ENCODE assay signal across 21 cellular contexts in genomic region chrX:101416691-101417090, GRCh38. TPM values are rescaled to one million over a fixed set of nuclear protein-coding genes. Genes with fewer than 3 reads are reported as not detected.
DNase-seq lines count a peak whose midpoint lies in the region; ATAC-seq and TF ChIP-seq lines count a peak whose summit lies in the region.
"Had no signal": no experiment of that assay in that cellular context is flagged by ENCODE, and none has a peak within 500 bp of the region (broad histone marks: within the 10 kb centered on the region; RNA-seq: fewer than 3 reads in every experiment).

No MANE protein-coding gene starts in this region.

- H3K4me3 Mint-ChIP-seq in stimulated activated naive CD8-positive, alpha-beta T cell treated with anti-CD3 and anti-CD28 coated beads, Interleukin-15, Interleukin-2, amounts not matched to agents 100 ng/mL and 50 ng/mL, for 24 hours = no peak overlapping the region
- H3K4me3 Mint-ChIP-seq in chondrocyte (ENCODE audit: unreplicated experiment) = no peak overlapping the region
- peak overlapping the region in 9 of 10 donors; percentile 6 to 95 (median 82) for H3K4me3 Mint-ChIP-seq in naive thymus-derived CD8-positive, alpha-beta T cell

- WGBS in body of pancreas, 2 donors = 93 to 100% methylated on average over 2 to 7 of the region's 7 CpGs

- peak overlapping the region; percentile 99 for H3K27ac Mint-ChIP-seq in stimulated activated naive CD8-positive, alpha-beta T cell treated with anti-CD3 and anti-CD28 coated beads, Interleukin-15, Interleukin-2, amounts not matched to agents 100 ng/mL and 50 ng/mL, for 24 hours
- H3K27ac Mint-ChIP-seq in chondrocyte (ENCODE audit: unreplicated experiment) = peak overlapping the region; percentile 22
- peak overlapping the region; percentile 49 to 99 (median 94) for H3K27ac Mint-ChIP-seq in naive thymus-derived CD8-positive, alpha-beta T cell

- no peak overlapping the region for H3K27ac ChIP-seq in body of pancreas
- H3K27ac ChIP-seq: RWPE1, VCaP had no signal

- H3K9me3 ChIP-seq in body of pancreas = no peaks in the 10 kb centered on the region
- H3K9me3 ChIP-seq: esophagus squamous epithelium, heart left ventricle, MG63, neutrophil had no signal

- H3K27me3 Mint-ChIP-seq in stimulated activated naive CD8-positive, alpha-beta T cell treated with anti-CD3 and anti-CD28 coated beads, Interleukin-15, Interleukin-2, amounts not matched to agents 100 ng/mL and 50 ng/mL, for 24 hours = no peaks in the 10 kb centered on the region
- no peaks in the 10 kb centered on the region for H3K27me3 Mint-ChIP-seq in chondrocyte (ENCODE audit: low read depth)
- H3K27me3 Mint-ChIP-seq in naive thymus-derived CD8-positive, alpha-beta T cell = no peaks in the 10 kb centered on the region

- intact Hi-C loops in body of pancreas (cut with DNase I) = no loop called here

- no peaks in the 10 kb centered on the region for H3K9me3 Mint-ChIP-seq in stimulated activated naive CD8-positive, alpha-beta T cell treated with anti-CD3 and anti-CD28 coated beads, Interleukin-15, Interleukin-2, amounts not matched to agents 100 ng/mL and 50 ng/mL, for 24 hours
- H3K9me3 Mint-ChIP-seq in chondrocyte (ENCODE audit: low read depth) = no peaks in the 10 kb centered on the region
- no peaks in the 10 kb centered on the region for H3K9me3 Mint-ChIP-seq in naive thymus-derived CD8-positive, alpha-beta T cell

- H3K4me1 Mint-ChIP-seq in stimulated activated naive CD8-positive, alpha-beta T cell treated with anti-CD3 and anti-CD28 coated beads, Interleukin-15, Interleukin-2, amounts not matched to agents 100 ng/mL and 50 ng/mL, for 24 hours (ENCODE audit: low read depth) = peaks cover 62% of the 10 kb centered on the region
- peaks cover 27% of the 10 kb centered on the region for H3K4me1 Mint-ChIP-seq in chondrocyte (ENCODE audit: low read depth)
- H3K4me1 Mint-ChIP-seq in naive thymus-derived CD8-positive, alpha-beta T cell = peaks cover 16 to 58% (median 55%) of the 10 kb centered on the region in 4 donors

- no peak for DNase-seq in stimulated activated naive CD8-positive, alpha-beta T cell treated with anti-CD3 and anti-CD28 coated beads, Interleukin-15, Interleukin-2, amounts not matched to agents 100 U/mL and 50 U/mL, for 24 hours
- DNase-seq in chondrocyte (ENCODE audit: low spot score) (no peak), body of pancreas (no peak), SHP77 (lab: John Stamatoyannopoulos, UW) (no peak), D341Med (ENCODE audit: low spot score) (no peak)
- no peak for DNase-seq in naive thymus-derived CD8-positive, alpha-beta T cell
- DNase-seq: activated naive CD4-positive, alpha-beta T cell treated with Interleukin-2 at 50 U/mL for 16 hours; COR-L47; esophagus squamous epithelium; heart left ventricle; islet precursor cell; MG63; NCI-H146; SW 1271 had no signal

- no peaks in the 10 kb centered on the region for H3K27me3 ChIP-seq in body of pancreas
- H3K27me3 ChIP-seq: esophagus squamous epithelium, MG63, neutrophil had no signal

- no peak for TF ChIP-seq CTCF in chondrocyte (IDR thresholded peaks at IDR 0.05)
- TF ChIP-seq CTCF in body of pancreas (IDR thresholded peaks at IDR 0.05) = no peak

- ATAC-seq in stimulated activated naive CD8-positive, alpha-beta T cell treated with anti-CD3 and anti-CD28 coated beads, Interleukin-15, Interleukin-2, amounts not matched to agents 100 U/mL and 50 U/mL, for 24 hours = no peak
- ATAC-seq in naive thymus-derived CD8-positive, alpha-beta T cell = no peak
- ATAC-seq in body of pancreas (no peak), HG03135 (IDR thresholded peaks at IDR 0.05; ENCODE audit: unreplicated experiment) (no peak)
- ATAC-seq: heart left ventricle, right cardiac atrium had no signal

- TF ChIP-seq POLR2A in body of pancreas (IDR thresholded peaks at IDR 0.05) = no peak

- peaks cover 25% of the 10 kb centered on the region for H3K4me1 ChIP-seq in body of pancreas

- POLR2A ChIA-PET in naive thymus-derived CD8-positive, alpha-beta T cell (lab: Charles Lee) = interaction anchor here (1.2 to 3.5 kb wide), 3 partner anchors 26 to 515 kb away, joined by 3 to 17 read pairs (median 8); partner anchors contain the start of genes RPL36A and ZMAT1

- H3K36me3 Mint-ChIP-seq in stimulated activated naive CD8-positive, alpha-beta T cell treated with anti-CD3 and anti-CD28 coated beads, Interleukin-15, Interleukin-2, amounts not matched to agents 100 ng/mL and 50 ng/mL, for 24 hours (ENCODE audit: low read depth) = peaks cover 14% of the 10 kb centered on the region
- peaks cover 2% of the 10 kb centered on the region for H3K36me3 Mint-ChIP-seq in chondrocyte (ENCODE audit: low read depth)
- H3K36me3 Mint-ChIP-seq in naive thymus-derived CD8-positive, alpha-beta T cell = peaks cover 0 to 23% (median 0%) of the 10 kb centered on the region in 3 donors

- H3K4me3 ChIP-seq in body of pancreas = no peak overlapping the region
- H3K4me3 ChIP-seq: esophagus squamous epithelium, lung, MG63 had no signal

- no peaks in the 10 kb centered on the region for H3K36me3 ChIP-seq in body of pancreas (replicated peaks in 1 of 2; ENCODE audit: insufficient read depth in 1 of 2, low read depth in 2 of 2)

RNA-seq across cellular contexts. Expression of gene HNRNPH2, which starts 8.7 kb away (rescaled TPM):
- total RNA-seq in chondrocyte (52.4 to 64.2 TPM (median 52.9 TPM) in 3 replicates), body of pancreas (10 to 100 TPM; 24.1 to 25.7 TPM)
- total RNA-seq in naive thymus-derived CD8-positive, alpha-beta T cell = 10 to 100 TPM; 47.7 to 49.4 TPM
- polyA plus RNA-seq in naive thymus-derived CD8-positive, alpha-beta T cell = 10 to 100 TPM; 75.2 to 99.6 (median 86.0) TPM

RNA-seq across cellular contexts. Expression of gene GLA, which starts 9.0 kb away (rescaled TPM):
- total RNA-seq in chondrocyte (24.6 to 33.7 TPM (median 28.1 TPM) in 3 replicates), body of pancreas (1 to 10 TPM; 6.2 to 7.6 TPM)
- total RNA-seq in naive thymus-derived CD8-positive, alpha-beta T cell = 10 to 100 TPM; 16.9 to 17.9 TPM
- polyA plus RNA-seq in naive thymus-derived CD8-positive, alpha-beta T cell = 10 to 100 TPM; 12.0 to 13.4 (median 13.0) TPM

RNA-seq across cellular contexts. Expression of gene RPL36A, which starts 25.9 kb away (rescaled TPM):
- total RNA-seq in chondrocyte (105 to 164 TPM (median 110 TPM) in 3 replicates), body of pancreas (100 to 1,000 TPM; 369 to 821 TPM)
- 100 to 1,000 TPM; 288 to 318 TPM for total RNA-seq in naive thymus-derived CD8-positive, alpha-beta T cell
- polyA plus RNA-seq in naive thymus-derived CD8-positive, alpha-beta T cell = 1,000 to 10,000 TPM; 2,876 to 3,216 (median 3,107) TPM

RNA-seq across cellular contexts. Expression of gene BTK, which starts 30.7 kb away (rescaled TPM):
- total RNA-seq in chondrocyte (not detected in 3 replicates), body of pancreas (1 to 10 TPM; 2.6 to 4.0 TPM)
- total RNA-seq in naive thymus-derived CD8-positive, alpha-beta T cell = 1 to 10 TPM; 5.3 to 9.8 TPM
- under 1 TPM; 0.12 to 0.20 (median 0.14) TPM for polyA plus RNA-seq in naive thymus-derived CD8-positive, alpha-beta T cell

Comparison
In these comparisons a context has a peak if more than half of its experiments do, and no peak if none do; other contexts are left out.
1. H3K27ac Mint-ChIP-seq: peak in every context shown above with its lines; median percentile 99 in stimulated activated naive CD8-positive, alpha-beta T cell treated with anti-CD3 and anti-CD28 coated beads, Interleukin-15, Interleukin-2, amounts not matched to agents 100 ng/mL and 50 ng/mL, for 24 hours; 94 in naive thymus-derived CD8-positive, alpha-beta T cell; 22 in chondrocyte.
2. H3K4me3 Mint-ChIP-seq: peak in naive thymus-derived CD8-positive, alpha-beta T cell (9 of 10); none in stimulated activated naive CD8-positive, alpha-beta T cell treated with anti-CD3 and anti-CD28 coated beads, Interleukin-15, Interleukin-2, amounts not matched to agents 100 ng/mL and 50 ng/mL, for 24 hours (single experiment) and chondrocyte (single experiment).